12 cellular contexts compared by ENCODE assay signal in the genomic region with DNA sequence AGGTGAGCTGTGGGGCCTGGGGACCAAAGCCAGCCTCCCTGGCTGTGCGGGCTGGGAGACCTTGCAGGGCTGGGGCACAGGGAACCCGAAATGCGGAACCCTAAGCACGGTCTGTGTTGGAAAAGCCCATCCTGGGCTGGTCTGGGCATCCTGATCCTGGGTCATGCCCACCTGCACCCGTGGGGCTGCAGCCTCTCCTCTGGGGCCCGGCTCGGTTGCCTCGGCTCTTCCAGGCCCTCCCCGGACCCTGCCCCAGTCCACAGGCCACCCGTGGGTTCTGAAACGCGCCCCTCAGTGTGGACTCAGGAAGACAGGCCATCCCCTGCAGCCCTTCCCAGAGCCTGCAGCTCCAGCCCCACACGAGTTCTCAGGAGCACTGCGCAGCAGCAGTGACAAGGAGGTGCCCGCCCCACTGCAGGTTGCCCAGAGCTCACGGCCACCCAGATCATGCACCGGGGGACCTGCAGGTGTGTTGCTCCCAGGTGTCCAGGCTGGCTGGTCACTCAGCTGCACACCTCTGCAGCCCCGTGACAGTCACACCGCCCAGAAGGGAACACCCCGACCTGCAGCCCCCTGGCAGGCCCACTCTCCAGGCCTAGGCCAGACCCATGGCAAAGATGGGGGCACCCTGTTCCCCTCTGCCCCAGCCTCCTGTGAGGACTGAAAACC. TPM values are rescaled to one million over a fixed set of nuclear protein-coding genes. Genes with fewer than 3 reads are reported as not detected.
DNase-seq lines count a peak whose midpoint lies in the region; ATAC-seq, FAIRE-seq and TF ChIP-seq lines count a peak whose summit lies in the region.
"Had no signal": no experiment of that assay in that cellular context is flagged by ENCODE, and none has a peak within 500 bp of the region (broad histone marks: within the 10 kb centered on the region; RNA-seq: fewer than 3 reads in every experiment).

No MANE protein-coding gene starts in this region.

- TF ChIP-seq CTCF in SK-N-SH (IDR thresholded peaks at IDR 0.05), result no peak
- TF ChIP-seq CTCF in kidney (IDR thresholded peaks at IDR 0.05; ENCODE audit: borderline replicate concordance, extremely low read depth, insufficient read depth), result no peak
- no peak for TF ChIP-seq CTCF in sigmoid colon (IDR thresholded peaks at IDR 0.05)
- TF ChIP-seq CTCF in CD8-positive, alpha-beta T cell (IDR thresholded peaks at IDR 0.05), result no peak

- no peaks in the 10 kb centered on the region for H3F3A ChIP-seq in SK-N-SH (replicated peaks; ENCODE audit: insufficient read depth)

- CTCF ChIA-PET in activated CD4-positive, alpha-beta memory T cell treated with anti-CD3 and anti-CD28 coated beads, Interleukin-2, amount 10 ng/mL, durations not matched to agents 7 days and 5 days (lab: Charles Lee), result no interaction called here
- CTCF ChIA-PET in activated CD4-positive, alpha-beta memory T cell treated with anti-CD3 and anti-CD28 coated beads for 36 hours (lab: Charles Lee), result interaction anchor here (6.0 kb wide), 1 partner anchor 261 kb away, joined by 89 read pairs; no protein-coding TSS in a partner anchor
- CTCF ChIA-PET in SK-N-SH (lab: Yijun Ruan, JAX), result interaction anchor here (0.9 to 7.0 kb wide), 4 partner anchors 14 to 260 kb away, joined by 3 to 41 read pairs (median 8); no protein-coding TSS in a partner anchor
- CTCF ChIA-PET in CD8-positive, alpha-beta T cell (lab: Charles Lee), result interaction anchor here (1.0 to 12.3 kb wide), 4 partner anchors 15 to 261 kb away, joined by 3 to 223 read pairs (median 56); no protein-coding TSS in a partner anchor

- no peak for TF ChIP-seq EP300 in SK-N-SH (IDR thresholded peaks at IDR 0.05; ENCODE audit: borderline replicate concordance in 1 of 2, low read depth in 1 of 2, low read length in 1 of 2)
- no peak for TF ChIP-seq EP300 in sigmoid colon (IDR thresholded peaks at IDR 0.05)

- no peak overlapping the region for H3K27ac ChIP-seq in SK-N-SH (ENCODE audit: low read depth in 2 of 2, low read length in 1 of 2)
- no peak overlapping the region for H3K27ac ChIP-seq in kidney (ENCODE audit: low read depth in 2 of 2, low read length in 2 of 2)
- H3K27ac ChIP-seq in sigmoid colon, result no peak overlapping the region
- H3K27ac ChIP-seq in CD8-positive, alpha-beta T cell (ENCODE audit: low read depth, low read length), result no peak overlapping the region
- H3K27ac ChIP-seq: BLaER1 had no signal

- peak; percentile 12 for DNase-seq in activated CD4-positive, alpha-beta memory T cell treated with anti-CD3 and anti-CD28 coated beads, Interleukin-2, amount 10 ng/mL, durations not matched to agents 7 days and 5 days
- DNase-seq in activated CD4-positive, alpha-beta memory T cell treated with anti-CD3 and anti-CD28 coated beads for 36 hours, result no peak
- DNase-seq in SK-N-SH, result peak; percentile 36
- DNase-seq in kidney, result peak; percentile 69
- peak; percentile 66 for DNase-seq in sigmoid colon
- no peak for DNase-seq in CD8-positive, alpha-beta T cell
- no peak for DNase-seq in activated T-cell treated with anti-CD3 and anti-CD28 coated beads, Interleukin-2, amount 50 U/mL, for 48 hours
- DNase-seq in superior temporal gyrus (ENCODE audit: extremely low spot score), result no peak
- DNase-seq: 8988T, NCI-H1436 treated with DMSO at 0.1 percent for 48 hours had no signal

- no peak overlapping the region for H2AFZ ChIP-seq in SK-N-SH (ENCODE audit: low read depth)

- H3K27me3 Mint-ChIP-seq in activated CD4-positive, alpha-beta memory T cell treated with anti-CD3 and anti-CD28 coated beads, Interleukin-2, amount 10 ng/mL, durations not matched to agents 7 days and 5 days, result peaks cover 7% of the 10 kb centered on the region
- no peaks in the 10 kb centered on the region for H3K27me3 Mint-ChIP-seq in activated CD4-positive, alpha-beta memory T cell treated with anti-CD3 and anti-CD28 coated beads for 36 hours
- no peaks in the 10 kb centered on the region for H3K27me3 Mint-ChIP-seq in CD8-positive, alpha-beta T cell (ENCODE audit: low read depth)

- TF ChIP-seq POLR2A in sigmoid colon (IDR thresholded peaks at IDR 0.05), result no peak

- no peak for TF ChIP-seq RAD21 in SK-N-SH (IDR thresholded peaks at IDR 0.05; ENCODE audit: low read length)

- H3K4me2 ChIP-seq in SK-N-SH, result no peak overlapping the region
- H3K4me2 ChIP-seq: BLaER1 had no signal

- no peaks in the 10 kb centered on the region for H3K9me3 Mint-ChIP-seq in activated CD4-positive, alpha-beta memory T cell treated with anti-CD3 and anti-CD28 coated beads, Interleukin-2, amount 10 ng/mL, durations not matched to agents 7 days and 5 days
- H3K9me3 Mint-ChIP-seq in activated CD4-positive, alpha-beta memory T cell treated with anti-CD3 and anti-CD28 coated beads for 36 hours, result no peaks in the 10 kb centered on the region
- no peaks in the 10 kb centered on the region for H3K9me3 Mint-ChIP-seq in CD8-positive, alpha-beta T cell

- no peaks in the 10 kb centered on the region for H3K36me3 Mint-ChIP-seq in activated CD4-positive, alpha-beta memory T cell treated with anti-CD3 and anti-CD28 coated beads, Interleukin-2, amount 10 ng/mL, durations not matched to agents 7 days and 5 days (ENCODE audit: low read depth)
- H3K36me3 Mint-ChIP-seq in activated CD4-positive, alpha-beta memory T cell treated with anti-CD3 and anti-CD28 coated beads for 36 hours, result peaks cover 1% of the 10 kb centered on the region
- H3K36me3 Mint-ChIP-seq in CD8-positive, alpha-beta T cell, result peaks cover 5% of the 10 kb centered on the region

- no peaks in the 10 kb centered on the region; a peak in 1 of 4 replicates for H3K4me1 ChIP-seq in SK-N-SH (ENCODE audit: control insufficient read depth in 1 of 2, insufficient read depth in 2 of 2, low read depth in 1 of 2, low read length in 1 of 2)
- no peaks in the 10 kb centered on the region for H3K4me1 ChIP-seq in kidney (ENCODE audit: control insufficient read depth in 1 of 2, insufficient read depth in 1 of 2, low read depth in 1 of 2, low read length in 2 of 2)
- peaks cover 0 to 20% (median 5%) of the 10 kb centered on the region in 4 donors for H3K4me1 ChIP-seq in sigmoid colon
- peaks cover 7% of the 10 kb centered on the region for H3K4me1 ChIP-seq in CD8-positive, alpha-beta T cell (ENCODE audit: insufficient read depth, low read length)

- intact Hi-C loops in activated CD4-positive, alpha-beta memory T cell treated with anti-CD3 and anti-CD28 coated beads for 36 hours (cut with micrococcal nuclease), result no loop called here
- intact Hi-C loops in kidney (cut with DNase I) (loop anchor here (5.0 kb wide), 1 partner anchor 259 kb away; no protein-coding TSS in a partner anchor), sigmoid colon (cut with DNase I) (no loop called here)
- intact Hi-C loops in CD8-positive, alpha-beta T cell (cut with DNase I, micrococcal nuclease), result loop anchor here in 1 of 2 experiments (5.0 kb wide), 1 partner anchor 54 kb away; no protein-coding TSS in a partner anchor

- H3K36me3 ChIP-seq in SK-N-SH (replicated peaks in 1 of 2; ENCODE audit: control insufficient read depth in 1 of 2, insufficient read depth in 2 of 2, low read length in 1 of 2) (no peaks in the 10 kb centered on the region), kidney (ENCODE audit: control insufficient read depth in 1 of 2, insufficient read depth in 2 of 2, low read length in 2 of 2) (no peaks in the 10 kb centered on the region), sigmoid colon (no peaks in the 10 kb centered on the region)
- H3K36me3 ChIP-seq in CD8-positive, alpha-beta T cell (ENCODE audit: insufficient read depth, low read length), result no peaks in the 10 kb centered on the region

- FAIRE-seq in kidney (lab: Jason Lieb, UNC), result no peak
- FAIRE-seq: H54 had no signal

- H3K9ac ChIP-seq in SK-N-SH (no peak overlapping the region), kidney (ENCODE audit: low read length in 2 of 2) (no peak overlapping the region)
- H3K9ac ChIP-seq: BLaER1 had no signal

- ATAC-seq in CD8-positive, alpha-beta T cell, result no peak

- no peaks in the 10 kb centered on the region for H3K79me2 ChIP-seq in SK-N-SH (ENCODE audit: insufficient read depth)

- WGBS in SK-N-SH (ENCODE audit: low lambda C conversion rate), result no CpG with 5 or more reads among the region's 20 CpGs
- 63 to 86% methylated on average over 20 of the region's 20 CpGs for WGBS in sigmoid colon, 2 donors

- no peak overlapping the region for H3K4me3 Mint-ChIP-seq in activated CD4-positive, alpha-beta memory T cell treated with anti-CD3 and anti-CD28 coated beads, Interleukin-2, amount 10 ng/mL, durations not matched to agents 7 days and 5 days
- no peak overlapping the region for H3K4me3 Mint-ChIP-seq in activated CD4-positive, alpha-beta memory T cell treated with anti-CD3 and anti-CD28 coated beads for 36 hours
- H3K4me3 Mint-ChIP-seq in CD8-positive, alpha-beta T cell, result no peak overlapping the region

- POLR2A ChIA-PET in activated CD4-positive, alpha-beta memory T cell treated with anti-CD3 and anti-CD28 coated beads, Interleukin-2, amount 10 ng/mL, durations not matched to agents 7 days and 5 days (lab: Charles Lee), result no interaction called here
- POLR2A ChIA-PET in activated CD4-positive, alpha-beta memory T cell treated with anti-CD3 and anti-CD28 coated beads for 36 hours (lab: Charles Lee), result no interaction called here
- POLR2A ChIA-PET in SK-N-SH (lab: Yijun Ruan, JAX), result no interaction called here
- POLR2A ChIA-PET in CD8-positive, alpha-beta T cell (lab: Charles Lee), result no interaction called here

- no peaks in the 10 kb centered on the region for H4K20me1 ChIP-seq in SK-N-SH (ENCODE audit: insufficient read depth)

- H3K4me1 Mint-ChIP-seq in activated CD4-positive, alpha-beta memory T cell treated with anti-CD3 and anti-CD28 coated beads, Interleukin-2, amount 10 ng/mL, durations not matched to agents 7 days and 5 days, result peaks cover 9% of the 10 kb centered on the region
- peaks cover 10% of the 10 kb centered on the region for H3K4me1 Mint-ChIP-seq in activated CD4-positive, alpha-beta memory T cell treated with anti-CD3 and anti-CD28 coated beads for 36 hours (ENCODE audit: low read depth)
- H3K4me1 Mint-ChIP-seq in CD8-positive, alpha-beta T cell (ENCODE audit: low read depth), result peaks cover 7% of the 10 kb centered on the region

- H3K9me3 ChIP-seq in SK-N-SH (no peaks in the 10 kb centered on the region), kidney (ENCODE audit: control insufficient read depth in 1 of 2, low read length in 2 of 2) (no peaks in the 10 kb centered on the region), sigmoid colon (no peaks in the 10 kb centered on the region)
- H3K9me3 ChIP-seq in CD8-positive, alpha-beta T cell (ENCODE audit: low read length), result no peaks in the 10 kb centered on the region
- H3K9me3 ChIP-seq: BLaER1 had no signal

- no peak overlapping the region for H3K4me3 ChIP-seq in SK-N-SH (ENCODE audit: low read depth in 2 of 2, low read length in 1 of 2)
- H3K4me3 ChIP-seq in kidney (ENCODE audit: low read length in 2 of 2), result no peak overlapping the region
- no peak overlapping the region for H3K4me3 ChIP-seq in sigmoid colon
- no peak overlapping the region for H3K4me3 ChIP-seq in CD8-positive, alpha-beta T cell (ENCODE audit: low read depth, low read length)
- H3K4me3 ChIP-seq: BLaER1 had no signal

- no peaks in the 10 kb centered on the region for H3K9me2 ChIP-seq in SK-N-SH

- no peak overlapping the region for H3K27ac Mint-ChIP-seq in activated CD4-positive, alpha-beta memory T cell treated with anti-CD3 and anti-CD28 coated beads, Interleukin-2, amount 10 ng/mL, durations not matched to agents 7 days and 5 days
- no peak overlapping the region for H3K27ac Mint-ChIP-seq in activated CD4-positive, alpha-beta memory T cell treated with anti-CD3 and anti-CD28 coated beads for 36 hours
- H3K27ac Mint-ChIP-seq in CD8-positive, alpha-beta T cell, result no peak overlapping the region

- H3K27me3 ChIP-seq in SK-N-SH (ENCODE audit: insufficient read depth) (peaks cover 63% of the 10 kb centered on the region), sigmoid colon (no peaks in the 10 kb centered on the region)
- no peaks in the 10 kb centered on the region for H3K27me3 ChIP-seq in CD8-positive, alpha-beta T cell (ENCODE audit: insufficient read depth, low read length)

RNA-seq across cellular contexts. Expression of gene NFATC1, which starts 12.2 kb away (rescaled TPM):
- total RNA-seq in activated CD4-positive, alpha-beta memory T cell treated with anti-CD3 and anti-CD28 coated beads, Interleukin-2, amount 10 ng/mL, durations not matched to agents 7 days and 5 days, result 10 to 100 TPM; 43.8 to 44.5 TPM
- 10 to 100 TPM; 83.7 to 85.4 TPM for total RNA-seq in activated CD4-positive, alpha-beta memory T cell treated with anti-CD3 and anti-CD28 coated beads for 36 hours
- polyA plus RNA-seq in SK-N-SH (2012; rRNA removed) (0.02 TPM in 1 of 2 replicates, not detected in the other), kidney (ENCODE audit: insufficient read depth, low read depth, low replicate concordance) (4.3 TPM), sigmoid colon (10 to 100 TPM in 1 of 3 donors, 1 to 10 TPM in 2; 1.6 to 12.4 (median 2.4) TPM)
- polyA plus RNA-seq in SK-N-SH (2012; cell fraction: cytosol; rRNA removed), result not detected in 2 replicates
- not detected in 2 replicates for polyA plus RNA-seq in SK-N-SH (2012; cell fraction: nucleus; rRNA removed)
- total RNA-seq in kidney (17.2 TPM), sigmoid colon (10 to 100 TPM in 3 of 4 donors, 1 to 10 TPM in 1; 7.3 to 13.8 (median 11.1) TPM)
- 10 to 100 TPM; 91.1 to 93.7 TPM for total RNA-seq in CD8-positive, alpha-beta T cell

Comparison
In these comparisons a context has a peak if more than half of its experiments do, and no peak if none do; other contexts are left out.
1. DNase-seq: peak in activated CD4-positive, alpha-beta memory T cell treated with anti-CD3 and anti-CD28 coated beads, Interleukin-2, amount 10 ng/mL, durations not matched to agents 7 days and 5 days (single experiment), SK-N-SH (single experiment), kidney (single experiment) and sigmoid colon (single experiment); none in activated CD4-positive, alpha-beta memory T cell treated with anti-CD3 and anti-CD28 coated beads for 36 hours (single experiment), CD8-positive, alpha-beta T cell (0 of 7), activated T-cell treated with anti-CD3 and anti-CD28 coated beads, Interleukin-2, amount 50 U/mL, for 48 hours (0 of 2) and superior temporal gyrus (single experiment).